In genomic region chr14:102187583-102188001, GRCh38 we compare ENCODE assay signal across 11 cellular contexts. TPM values are rescaled to one million over a fixed set of nuclear protein-coding genes. Genes with fewer than 3 reads are reported as not detected.
DNase-seq lines count a peak whose midpoint lies in the region; ATAC-seq, FAIRE-seq and TF ChIP-seq lines count a peak whose summit lies in the region.
"Had no signal": no experiment of that assay in that cellular context is flagged by ENCODE, and none has a peak within 500 bp of the region (broad histone marks: within the 10 kb centered on the region; RNA-seq: fewer than 3 reads in every experiment).

No MANE protein-coding gene starts in this region.

- no peak overlapping the region for H2BK15ac ChIP-seq in H9 (ENCODE audit: low read depth, low read length)

- FAIRE-seq in keratinocyte (lab: Jason Lieb, UNC) = no peak

- H3K4me1 ChIP-seq in H9 (ENCODE audit: insufficient read depth, low read length) = peaks cover 3% of the 10 kb centered on the region; the same call in 1 of the 2 replicates
- peaks cover 0 to 28% of the 10 kb centered on the region in 2 donors for H3K4me1 ChIP-seq in ascending aorta
- peaks cover 26% of the 10 kb centered on the region for H3K4me1 ChIP-seq in keratinocyte (ENCODE audit: control insufficient read depth, extremely low read depth, insufficient read depth, low read length)
- peaks cover 41 to 81% (median 62%) of the 10 kb centered on the region in 4 donors for H3K4me1 ChIP-seq in stomach

- H3K9me1 ChIP-seq in keratinocyte (ENCODE audit: control insufficient read depth, extremely low read depth, insufficient read depth, low read length) = peaks cover 10% of the 10 kb centered on the region

- H3K36me3 ChIP-seq in ascending aorta (no peaks in the 10 kb centered on the region), keratinocyte (ENCODE audit: control insufficient read depth in 2 of 2, extremely low read depth in 1 of 2, insufficient read depth in 2 of 2, low read length in 2 of 2) (peaks cover 0 to 3% of the 10 kb centered on the region in 2 experiments), stomach (no peaks in the 10 kb centered on the region)
- H3K36me3 ChIP-seq: ovary had no signal

- H3K27ac ChIP-seq in H9 (ENCODE audit: insufficient read length, low read depth, low read length) = no peak overlapping the region
- H3K27ac ChIP-seq in ascending aorta = peak overlapping the region; percentile 15 to 60
- peak overlapping the region; percentile 50 for H3K27ac ChIP-seq in keratinocyte (ENCODE audit: control insufficient read depth, insufficient read depth, low read length)
- peak overlapping the region; percentile 29 to 67 (median 51) for H3K27ac ChIP-seq in stomach
- H3K27ac ChIP-seq: ovary had no signal

- no peaks in the 10 kb centered on the region for H3K23me2 ChIP-seq in H9 (ENCODE audit: insufficient read length, low read depth, low read length, poor library complexity, severe bottlenecking)

- DNase-seq in H9 = no peak
- DNase-seq in ascending aorta (ENCODE audit: low spot score in 2 of 2) = no peak
- DNase-seq in keratinocyte (ENCODE audit: low read depth, low spot score) = no peak
- DNase-seq in stomach = no peak
- no peak for DNase-seq in stimulated activated CD4-positive, alpha-beta T cell treated with anti-CD3 and anti-CD28 coated beads, Interleukin-4, amount 100 ng/mL, for 24 hours
- DNase-seq in NCI-H1417 (lab: John Stamatoyannopoulos, UW) = no peak
- DNase-seq: activated CD4-positive, alpha-beta T cell treated with anti-CD3 and anti-CD28 coated beads, Interleukin-2, amount 50 U/mL, for 1 hour; OCI-M1; ovary had no signal

- H3K14ac ChIP-seq in H9 (ENCODE audit: insufficient read depth, low read length) = peak overlapping the region; percentile 52; the same call in 1 of the 2 replicates

- H2BK12ac ChIP-seq in H9 (ENCODE audit: insufficient read length, low read depth, low read length) = no peak overlapping the region

- H3K4me3 ChIP-seq in ascending aorta (no peak overlapping the region), keratinocyte (ENCODE audit: control insufficient read depth in 2 of 3, extremely low read depth in 1 of 3, insufficient read depth in 2 of 3, low read depth in 1 of 3, low read length in 3 of 3) (peak overlapping the region in 2 of 3 experiments; percentile 6 to 23), stomach (no peak overlapping the region)
- H3K4me3 ChIP-seq: ovary had no signal

- no peak overlapping the region for H3T11ph ChIP-seq in H9 (ENCODE audit: low read length)

- H2AK5ac ChIP-seq in H9 (ENCODE audit: insufficient read length, low read length) = no peak overlapping the region

- TF ChIP-seq EP300 in stomach (IDR thresholded peaks at IDR 0.05) = no peak

- no peak for TF ChIP-seq POLR2A in stomach (IDR thresholded peaks at IDR 0.05)

- no peaks in the 10 kb centered on the region for H3K36me3 Mint-ChIP-seq in H9 (ENCODE audit: insufficient read depth in 1 of 3, low read depth in 3 of 3)

- H3K4me2 ChIP-seq in H9 (ENCODE audit: insufficient read depth, insufficient read length, low read length) (no peak overlapping the region), keratinocyte (ENCODE audit: control insufficient read depth, extremely low read depth, insufficient read depth, low read depth, low read length) (peak overlapping the region; percentile 49)

- no peak for ATAC-seq in HG03469 (IDR thresholded peaks at IDR 0.05; ENCODE audit: unreplicated experiment)

- no peak overlapping the region for H2BK20ac ChIP-seq in H9 (ENCODE audit: low read depth, low read length, poor library complexity, severe bottlenecking)

- H3K23ac ChIP-seq in H9 (ENCODE audit: insufficient read length, low read depth, low read length) = no peak overlapping the region

- no peaks in the 10 kb centered on the region for H3K9me3 Mint-ChIP-seq in H9
- H3K9me3 Mint-ChIP-seq: central memory CD8-positive, alpha-beta T cell had no signal

- H3K56ac ChIP-seq in H9 (ENCODE audit: insufficient read length, low read depth, low read length) = no peak overlapping the region

- dilution Hi-C loops in keratinocyte (cut with MboI; ENCODE audit: extremely low pct_ligation_motif_present, low sequenced_read_pairs) = no loop called here

- H4K5ac ChIP-seq in H9 (ENCODE audit: insufficient read length, low read depth, low read length) = no peak overlapping the region

- H3K27me3 Mint-ChIP-seq in H9 (ENCODE audit: low read depth) = no peaks in the 10 kb centered on the region
- H3K27me3 Mint-ChIP-seq: central memory CD8-positive, alpha-beta T cell had no signal

- no peak overlapping the region for H4K8ac ChIP-seq in H9 (replicated peaks; ENCODE audit: insufficient read length, low read depth, low read length)

- no peak for TF ChIP-seq CTCF in H9 (conservative IDR thresholded peaks at IDR 0.05)
- TF ChIP-seq CTCF in ascending aorta (IDR thresholded peaks at IDR 0.05) = no peak
- TF ChIP-seq CTCF in keratinocyte (optimal IDR thresholded peaks at IDR 0.05 in 1 of 3, IDR thresholded peaks at IDR 0.05 in 1 of 3, conservative IDR thresholded peaks at IDR 0.05 in 1 of 3; ENCODE audit: extremely low read depth in 1 of 3, insufficient read depth in 2 of 3, low read length in 3 of 3) = no peak
- TF ChIP-seq CTCF in stomach (IDR thresholded peaks at IDR 0.05) = no peak

- H2BK120ac ChIP-seq in H9 (ENCODE audit: low read depth, low read length, poor library complexity, severe bottlenecking) = no peak overlapping the region

- no peaks in the 10 kb centered on the region for H4K20me1 ChIP-seq in H9 (ENCODE audit: control insufficient read depth, insufficient read depth, insufficient read length)
- H4K20me1 ChIP-seq in keratinocyte (ENCODE audit: control insufficient read depth, extremely low read depth, insufficient read depth, low read length) = peaks cover 3% of the 10 kb centered on the region

- H3K27me3 ChIP-seq in H9 (ENCODE audit: insufficient read depth, low read length) (no peaks in the 10 kb centered on the region), ascending aorta (no peaks in the 10 kb centered on the region), keratinocyte (ENCODE audit: control insufficient read depth, extremely low read depth, insufficient read depth, low read length) (no peaks in the 10 kb centered on the region), stomach (no peaks in the 10 kb centered on the region)
- H3K27me3 ChIP-seq: ovary had no signal

- H3K9me3 ChIP-seq in H9 (ENCODE audit: control insufficient read depth, low read depth, low read length) (no peaks in the 10 kb centered on the region), ascending aorta (no peaks in the 10 kb centered on the region), keratinocyte (ENCODE audit: control insufficient read depth, low read depth, low read length) (no peaks in the 10 kb centered on the region), stomach (no peaks in the 10 kb centered on the region)
- H3K9me3 ChIP-seq: ovary had no signal

- H3K4me3 Mint-ChIP-seq in H9 = no peak overlapping the region
- H3K4me3 Mint-ChIP-seq: central memory CD8-positive, alpha-beta T cell had no signal

- no peak overlapping the region for H3K4ac ChIP-seq in H9 (ENCODE audit: low read depth, low read length)

- H3K79me1 ChIP-seq in H9 (ENCODE audit: insufficient read depth, low read depth, low read length, poor library complexity, severe bottlenecking) = peaks cover 9% of the 10 kb centered on the region

- peak overlapping the region; percentile 80 to 92 (median 82); a peak in 6 of 7 replicates for H3K27ac Mint-ChIP-seq in H9

- no peak overlapping the region for H2BK5ac ChIP-seq in H9 (ENCODE audit: insufficient read length, low read length)

- H3K9ac ChIP-seq in H9 (ENCODE audit: extremely low read depth, insufficient read length, low read length) (no peak overlapping the region), keratinocyte (ENCODE audit: control insufficient read depth, extremely low read depth, insufficient read depth, low read length) (peak overlapping the region; percentile 17)

- no peak overlapping the region for H3K18ac ChIP-seq in H9 (ENCODE audit: insufficient read length, low read depth, low read length)

- no peak overlapping the region for H2AFZ ChIP-seq in H9 (ENCODE audit: low read length)
- no peak overlapping the region for H2AFZ ChIP-seq in keratinocyte (ENCODE audit: control insufficient read depth, low read length)

- H4K91ac ChIP-seq in H9 (ENCODE audit: insufficient read length, low read depth, low read length) = no peak overlapping the region

- intact Hi-C loops in ascending aorta (cut with DNase I) = no loop called here
- intact Hi-C loops in stomach (cut with DNase I; ENCODE audit: low total_unique reads) = no loop called here

- H3K4me1 Mint-ChIP-seq in H9 = peaks cover 30 to 40% of the 10 kb centered on the region in 2 experiments

- no CpG with 5 or more reads among the region's 4 CpGs for WGBS in H9 (ENCODE audit: extremely low coverage, insufficient read length, low lambda C conversion rate)
- 40 to 69% (median 53%) methylated on average over 4 of the region's 4 CpGs for WGBS in stomach, 5 donors

- H3K79me2 ChIP-seq in H9 (ENCODE audit: insufficient read depth, low read length) (peaks cover 14% of the 10 kb centered on the region; the same call in 1 of the 2 replicates), keratinocyte (ENCODE audit: control insufficient read depth, insufficient read depth, low read length) (peaks cover 86% of the 10 kb centered on the region)

RNA-seq across cellular contexts. Expression of gene WDR20, which starts 47.9 kb away (rescaled TPM):
- total RNA-seq in H9 (2021) (31.6 and 35.2 TPM in 2 replicates), ascending aorta (44.8 TPM), stomach (10 to 100 TPM; 13.9 to 44.2 (median 25.5) TPM)
- polyA plus RNA-seq in keratinocyte (18.9 to 24.5 TPM (median 22.1 TPM) in 3 replicates), stomach (1 to 10 TPM; 8.2 to 9.2 (median 8.4) TPM)
- polyA plus RNA-seq in keratinocyte (2011; ENCODE audit: low read depth) = 10.7 TPM
- 12.4 and 17.2 TPM in 2 replicates for polyA plus RNA-seq in keratinocyte (2011; cell fraction: cytosol; rRNA removed)
- polyA plus RNA-seq in keratinocyte (2011; cell fraction: nucleus; rRNA removed) = 30.0 and 30.9 TPM in 2 replicates
- 16.5 and 19.0 TPM in 2 replicates for polyA plus RNA-seq in keratinocyte (2012; ENCODE audit: low replicate concordance)
- polyA minus RNA-seq in keratinocyte = 20.1 to 30.0 TPM (median 26.9 TPM) in 3 replicates
- 19.6 TPM for polyA minus RNA-seq in keratinocyte (2011; cell fraction: cytosol; rRNA and poly(A)+ RNA removed)
- 19.0 and 31.1 TPM in 2 replicates for polyA minus RNA-seq in keratinocyte (2011; cell fraction: nucleus; rRNA and poly(A)+ RNA removed)

Comparison
In these comparisons a context has a peak if more than half of its experiments do, and no peak if none do; other contexts are left out.
1. H3K4me3 ChIP-seq: peak in keratinocyte (2 of 3); none in ascending aorta (0 of 2) and stomach (0 of 4).